ENCODE assay signal across 30 cellular contexts in genomic region chr11:124766156-124766555, GRCh38. TPM values are rescaled to one million over a fixed set of nuclear protein-coding genes. Genes with fewer than 3 reads are reported as not detected.
"Had no signal": no experiment of that assay in that cellular context is flagged by ENCODE, and none has a peak within 500 bp of the region (broad histone marks: within the 10 kb centered on the region; RNA-seq: fewer than 3 reads in every experiment).

No MANE protein-coding gene starts in this region.

- H3K9me3 ChIP-seq: body of pancreas, esophagus muscularis mucosa, gastroesophageal sphincter, heart right ventricle had no signal

- ATAC-seq: activated T-cell treated with anti-CD3 and anti-CD28 coated beads, Interleukin-2, amount 50 U/mL, for 4 hours; activated T-helper 17 cell treated with anti-CD3 and anti-CD28 coated beads, Interleukin-2, amount 50 U/mL, for 72 hours; body of pancreas; effector memory CD8-positive, alpha-beta T cell; gastroesophageal sphincter; heart right ventricle; T-helper 17 cell had no signal

- H3K27ac ChIP-seq: esophagus muscularis mucosa, gastroesophageal sphincter, heart right ventricle had no signal

- DNase-seq: activated CD4-positive, alpha-beta memory T cell treated with anti-CD3 and anti-CD28 coated beads, Interleukin-2, amount 10 ng/mL, durations not matched to agents 7 days and 5 days; activated CD4-positive, alpha-beta T cell treated with anti-CD3 and anti-CD28 coated beads for 4 hours; activated CD4-positive, alpha-beta T cell treated with anti-CD3 and anti-CD28 coated beads, Interleukin-2, amount 10 ng/mL, durations not matched to agents 7 days and 5 days; activated CD4-positive, alpha-beta T cell treated with anti-CD3 and anti-CD28 coated beads, Interleukin-2, amount 50 U/mL, for 4 hours; activated CD4-positive, CD25-positive, alpha-beta regulatory T cell; activated CD4-positive, CD25-positive, alpha-beta regulatory T cell treated with anti-CD3 and anti-CD28 coated beads, Interleukin-2, amount 50 U/mL, for 72 hours; activated effector memory CD4-positive, alpha-beta T cell treated with Interleukin-2 at 50 U/mL for 16 hours; activated gamma-delta T cell treated with Interleukin-2 at 50 U/mL for 16 hours; activated naive CD4-positive, alpha-beta T cell treated with anti-CD3 and anti-CD28 coated beads, Interleukin-2, amount 50 U/mL, for 16 hours; activated naive CD4-positive, alpha-beta T cell treated with Interleukin-2 at 50 U/mL for 16 hours; activated T-cell treated with anti-CD3 and anti-CD28 coated beads, Interleukin-2, amount 50 U/mL, for 4 hours; amygdala; aorta; body of pancreas; caudate nucleus; cortex of kidney; dermis blood vessel endothelial cell; effector CD4-positive, alpha-beta T cell; effector memory CD8-positive, alpha-beta T cell; erythroblast; foreskin melanocyte; heart right ventricle; T-helper 1 cell; T-helper 17 cell; T1000 had no signal

- FAIRE-seq: colon had no signal

- H3K4me3 ChIP-seq: body of pancreas, esophagus muscularis mucosa, gastroesophageal sphincter, heart right ventricle had no signal

RNA-seq across cellular contexts. Expression of gene VSIG2, which starts 14.1 kb away (rescaled TPM):
- total RNA-seq: activated T-cell treated with anti-CD3 and anti-CD28 coated beads, Interleukin-2, amount 50 U/mL, for 4 hours; activated T-helper 17 cell treated with anti-CD3 and anti-CD28 coated beads, Interleukin-2, amount 50 U/mL, for 72 hours; chondrocyte had no signal

RNA-seq across cellular contexts. Expression of gene NRGN, which starts 26.4 kb away (rescaled TPM):
- total RNA-seq: body of pancreas had no signal
